In genomic region chr2:19623488-19623887, GRCh38 we compare ENCODE assay signal across 15 cellular contexts.
A peak's percentile ranks its signal among the peaks of the same experiment; 100 is the strongest.
DNase-seq lines count a peak whose midpoint lies in the region; ATAC-seq and TF ChIP-seq lines count a peak whose summit lies in the region.
"Had no signal": no experiment of that assay in that cellular context is flagged by ENCODE, and none has a peak within 500 bp of the region (broad histone marks: within the 10 kb centered on the region; RNA-seq: fewer than 3 reads in every experiment).

No MANE protein-coding gene starts in this region.

- H3K27ac Mint-ChIP-seq in activated CD8-positive, alpha-beta memory T cell treated with anti-CD3 and anti-CD28 coated beads, Interleukin-2, amount 10 ng/mL, durations not matched to agents 7 days and 5 days: no peak overlapping the region
- H3K27ac Mint-ChIP-seq: CD4-positive, CD25-positive, alpha-beta regulatory T cell; neural progenitor cell had no signal

- no peak for ATAC-seq in activated CD8-positive, alpha-beta memory T cell treated with anti-CD3 and anti-CD28 coated beads, Interleukin-2, amount 10 ng/mL, durations not matched to agents 7 days and 5 days
- no peak for ATAC-seq in left colon
- ATAC-seq in GM19467 (IDR thresholded peaks at IDR 0.05; ENCODE audit: unreplicated experiment): no peak
- no peak for ATAC-seq in body of pancreas
- ATAC-seq: lower lobe of right lung had no signal

- H3K4me1 ChIP-seq in body of pancreas: no peaks in the 10 kb centered on the region
- H3K4me1 ChIP-seq: lower lobe of right lung, neural progenitor cell had no signal

- no peaks in the 10 kb centered on the region for H3K4me1 Mint-ChIP-seq in activated CD8-positive, alpha-beta memory T cell treated with anti-CD3 and anti-CD28 coated beads, Interleukin-2, amount 10 ng/mL, durations not matched to agents 7 days and 5 days
- H3K4me1 Mint-ChIP-seq: CD4-positive, CD25-positive, alpha-beta regulatory T cell; neural progenitor cell had no signal

- H3K27me3 ChIP-seq in body of pancreas: no peaks in the 10 kb centered on the region
- H3K27me3 ChIP-seq: cardiac muscle cell, neural progenitor cell had no signal

- H3K27ac ChIP-seq in body of pancreas: no peak overlapping the region
- H3K27ac ChIP-seq: cardiac muscle cell, lower lobe of right lung, neural progenitor cell had no signal

- DNase-seq in EH (ENCODE audit: low read depth) (peak; percentile 81), NCI-H1694 (lab: John Stamatoyannopoulos, UW) (peak; percentile 82), brain pericyte (ENCODE audit: low read depth, low spot score) (peak; percentile 12), kidney tubule cell (ENCODE audit: low spot score) (peak; percentile 44), left colon (no peak), body of pancreas (no peak)
- no peak for DNase-seq in activated CD8-positive, alpha-beta memory T cell treated with anti-CD3 and anti-CD28 coated beads, Interleukin-2, amount 10 ng/mL, durations not matched to agents 7 days and 5 days
- DNase-seq: activated CD4-positive, alpha-beta T cell treated with anti-CD3 and anti-CD28 coated beads, Interleukin-2, amount 50 U/mL, for 4 hours; CD4-positive, CD25-positive, alpha-beta regulatory T cell; lower lobe of right lung; NCI-H1092; NCI-H69 had no signal

- TF ChIP-seq POLR2A in body of pancreas (IDR thresholded peaks at IDR 0.05): no peak

- no peak for TF ChIP-seq CTCF in body of pancreas (IDR thresholded peaks at IDR 0.05)

- no peaks in the 10 kb centered on the region for H3K36me3 Mint-ChIP-seq in activated CD8-positive, alpha-beta memory T cell treated with anti-CD3 and anti-CD28 coated beads, Interleukin-2, amount 10 ng/mL, durations not matched to agents 7 days and 5 days
- H3K36me3 Mint-ChIP-seq: neural progenitor cell had no signal

- intact Hi-C loops in left colon (cut with DNase I, micrococcal nuclease): no loop called here
- intact Hi-C loops in body of pancreas (cut with DNase I): no loop called here

- no peak overlapping the region for H3K4me3 Mint-ChIP-seq in activated CD8-positive, alpha-beta memory T cell treated with anti-CD3 and anti-CD28 coated beads, Interleukin-2, amount 10 ng/mL, durations not matched to agents 7 days and 5 days
- H3K4me3 Mint-ChIP-seq: CD4-positive, CD25-positive, alpha-beta regulatory T cell; neural progenitor cell had no signal

- 7 to 15% methylated on average over 1 of the region's 1 CpG for WGBS in body of pancreas, 2 donors

- H3K27me3 Mint-ChIP-seq in activated CD8-positive, alpha-beta memory T cell treated with anti-CD3 and anti-CD28 coated beads, Interleukin-2, amount 10 ng/mL, durations not matched to agents 7 days and 5 days: peaks cover 9% of the 10 kb centered on the region
- H3K27me3 Mint-ChIP-seq: CD4-positive, CD25-positive, alpha-beta regulatory T cell had no signal

- no peaks in the 10 kb centered on the region for H3K9me3 ChIP-seq in body of pancreas

- no peaks in the 10 kb centered on the region for H3K36me3 ChIP-seq in body of pancreas (replicated peaks in 1 of 2; ENCODE audit: insufficient read depth in 1 of 2, low read depth in 2 of 2)
- H3K36me3 ChIP-seq: cardiac muscle cell, lower lobe of right lung, neural progenitor cell had no signal

- CTCF ChIA-PET in activated CD8-positive, alpha-beta memory T cell treated with anti-CD3 and anti-CD28 coated beads, Interleukin-2, amount 10 ng/mL, durations not matched to agents 7 days and 5 days (lab: Charles Lee): no interaction called here

- no peaks in the 10 kb centered on the region for H3K9me3 Mint-ChIP-seq in activated CD8-positive, alpha-beta memory T cell treated with anti-CD3 and anti-CD28 coated beads, Interleukin-2, amount 10 ng/mL, durations not matched to agents 7 days and 5 days (ENCODE audit: low read depth)
- H3K9me3 Mint-ChIP-seq: neural progenitor cell had no signal

- H3K4me3 ChIP-seq in body of pancreas: no peak overlapping the region
- H3K4me3 ChIP-seq: cardiac muscle cell, lower lobe of right lung, neural progenitor cell had no signal

Comparison
In these comparisons a context has a peak if more than half of its experiments do, and no peak if none do; other contexts are left out.
1. DNase-seq: peak in EH (single experiment), NCI-H1694 (single experiment), brain pericyte (single experiment) and kidney tubule cell (single experiment); none in activated CD8-positive, alpha-beta memory T cell treated with anti-CD3 and anti-CD28 coated beads, Interleukin-2, amount 10 ng/mL, durations not matched to agents 7 days and 5 days (single experiment), left colon (0 of 2) and body of pancreas (0 of 4).